ENCODE assay signal across 18 cellular contexts in genomic region chr4:31094474-31094873, GRCh38.
DNase-seq lines count a peak whose midpoint lies in the region; ATAC-seq and TF ChIP-seq lines count a peak whose summit lies in the region.
"Had no signal": no experiment of that assay in that cellular context is flagged by ENCODE, and none has a peak within 500 bp of the region (broad histone marks: within the 10 kb centered on the region; RNA-seq: fewer than 3 reads in every experiment).

No MANE protein-coding gene starts in this region.

- peak overlapping the region; percentile 54 for H3K27ac Mint-ChIP-seq in mesothelial cell of epicardium
- H3K27ac Mint-ChIP-seq: CD4-positive, CD25-positive, alpha-beta regulatory T cell; CD8-positive, alpha-beta T cell had no signal

- H3K36me3 Mint-ChIP-seq in mesothelial cell of epicardium, result no peaks in the 10 kb centered on the region
- H3K36me3 Mint-ChIP-seq: CD4-positive, CD25-positive, alpha-beta regulatory T cell; CD8-positive, alpha-beta T cell had no signal

- no peaks in the 10 kb centered on the region for H4K20me1 ChIP-seq in HCT116 (ENCODE audit: insufficient read depth)
- H4K20me1 ChIP-seq: BLaER1 had no signal

- no peaks in the 10 kb centered on the region for H3K9me3 Mint-ChIP-seq in mesothelial cell of epicardium

- DNase-seq in HCT116 (ENCODE audit: low read depth, low spot score), result no peak
- DNase-seq in SK-N-DZ (ENCODE audit: low spot score), result peak; percentile 33
- DNase-seq in fibroblast of villous mesenchyme (ENCODE audit: low read depth), result peak; percentile 32
- no peak for DNase-seq in mesothelial cell of epicardium (ENCODE audit: low spot score in 2 of 2, unreplicated experiment in 2 of 2)
- DNase-seq in cortex of kidney (lab: John Stamatoyannopoulos, UW), result no peak
- DNase-seq in activated T-cell treated with anti-CD3 and anti-CD28 coated beads for 4 hours, result no peak
- DNase-seq in activated CD4-positive, alpha-beta T cell treated with anti-CD3 and anti-CD28 coated beads, Interleukin-2, amount 50 U/mL, for 48 hours, result no peak
- DNase-seq: Caco-2; CD4-positive, CD25-positive, alpha-beta regulatory T cell; CD8-positive, alpha-beta T cell; DMS153; DND-41; GM23248; H7; HCEC 1CT had no signal

- intact Hi-C loops in HCT116 (cut with micrococcal nuclease), result no loop called here

- H2AFZ ChIP-seq in HCT116 (ENCODE audit: low read depth, low read length, poor library complexity, severe bottlenecking), result no peak overlapping the region
- H2AFZ ChIP-seq: GM23248 had no signal

- BruUV-seq in HCT116 (replicated peaks; lab: Mats Ljungman, UMichigan), result no TSS peak

- TF ChIP-seq POLR2A in HCT116 (IDR thresholded peaks at IDR 0.05; ENCODE audit: borderline replicate concordance, extremely low read depth, insufficient read depth, insufficient read length), result no peak

- H3K4me3 ChIP-seq in HCT116 (replicated peaks in 1 of 2; ENCODE audit: low read depth in 1 of 2, low read length in 2 of 2) (no peak overlapping the region), fibroblast of villous mesenchyme (ENCODE audit: low read depth, low read length) (no peak overlapping the region)
- H3K4me3 ChIP-seq: BLaER1, GM23248 had no signal

- TF ChIP-seq CTCF in HCT116 (IDR thresholded peaks at IDR 0.05 in 2 of 3, conservative IDR thresholded peaks at IDR 0.05 in 1 of 3; ENCODE audit: borderline replicate concordance in 1 of 3, insufficient read depth in 1 of 3, low read depth in 2 of 3, low read length in 2 of 3) (no peak), fibroblast of villous mesenchyme (IDR thresholded peaks at IDR 0.05; ENCODE audit: insufficient read depth, low read depth, low read length) (no peak), mesothelial cell of epicardium (IDR thresholded peaks at IDR 0.05; ENCODE audit: unreplicated experiment) (no peak)

- H3K36me3 ChIP-seq in HCT116 (ENCODE audit: control insufficient read depth in 1 of 2, insufficient read depth in 2 of 2, low read length in 2 of 2), result peaks cover 0 to 6% of the 10 kb centered on the region in 2 experiments; a peak in 1 of 4 replicates
- H3K36me3 ChIP-seq: BLaER1 had no signal

- RAD21 ChIA-PET in HCT116 (lab: Charles Lee; ENCODE audit: low non-redundant PET in 1 of 2, low total read pairs in 2 of 2, uncharacterized antibody in 2 of 2, unreplicated experiment in 2 of 2), result no interaction called here

- H3K27me3 ChIP-seq in HCT116 (ENCODE audit: insufficient read depth, low read length), result no peaks in the 10 kb centered on the region
- H3K27me3 ChIP-seq: BLaER1 had no signal

- TF ChIP-seq RAD21 in HCT116 (IDR thresholded peaks at IDR 0.05; ENCODE audit: low read depth), result no peak

- H3K4me1 ChIP-seq in HCT116 (ENCODE audit: control insufficient read depth in 1 of 2, insufficient read depth in 2 of 2, low read length in 2 of 2), result peaks cover 59 to 75% of the 10 kb centered on the region in 2 experiments
- H3K4me1 ChIP-seq: BLaER1 had no signal

- POLR2A ChIA-PET in HCT116 (lab: Charles Lee), result interaction anchor here (1.0 kb wide), 1 partner anchor 43 kb away, joined by 3 read pairs; no protein-coding TSS in a partner anchor

- peak overlapping the region; percentile 78 for H3K27ac ChIP-seq in HCT116 (ENCODE audit: low read depth, low read length)
- H3K27ac ChIP-seq: BLaER1, C4-2B, GM23248 had no signal

- H3K9ac ChIP-seq in HCT116 (ENCODE audit: low read length), result no peak overlapping the region
- H3K9ac ChIP-seq: BLaER1, GM23248 had no signal

- ATAC-seq in HCT116 (no peak), HG02588 (IDR thresholded peaks at IDR 0.05; ENCODE audit: unreplicated experiment) (no peak)
- ATAC-seq: CD8-positive, alpha-beta T cell had no signal

- H3K4me1 Mint-ChIP-seq in mesothelial cell of epicardium, result peaks cover 22% of the 10 kb centered on the region
- H3K4me1 Mint-ChIP-seq: CD4-positive, CD25-positive, alpha-beta regulatory T cell had no signal

- H3K9me3 ChIP-seq in HCT116 (ENCODE audit: control insufficient read depth in 1 of 2, insufficient read depth in 1 of 2, low read depth in 1 of 2, low read length in 2 of 2), result no peaks in the 10 kb centered on the region
- H3K9me3 ChIP-seq: BLaER1, Caco-2 had no signal

- H3K9me2 ChIP-seq in HCT116 (ENCODE audit: insufficient read depth), result no peaks in the 10 kb centered on the region

- no peaks in the 10 kb centered on the region for H3K27me3 Mint-ChIP-seq in mesothelial cell of epicardium (ENCODE audit: low read depth)
- H3K27me3 Mint-ChIP-seq: CD4-positive, CD25-positive, alpha-beta regulatory T cell had no signal

- H3K4me2 ChIP-seq in HCT116 (ENCODE audit: low read length), result no peak overlapping the region
- H3K4me2 ChIP-seq: BLaER1 had no signal

- CTCF ChIA-PET in HCT116 (lab: Charles Lee), result no interaction called here

- no peak overlapping the region for H3K4me3 Mint-ChIP-seq in mesothelial cell of epicardium
- H3K4me3 Mint-ChIP-seq: CD4-positive, CD25-positive, alpha-beta regulatory T cell; CD8-positive, alpha-beta T cell had no signal

- peaks cover 67% of the 10 kb centered on the region for H3K79me2 ChIP-seq in HCT116 (ENCODE audit: insufficient read depth, low read length)

TF ChIP-seq in HCT116, 20 proteins besides CTCF, POLR2A, EP300 and RAD21:
- TF ChIP-seq MAX (IDR thresholded peaks at IDR 0.05) (no peak), REST (IDR thresholded peaks at IDR 0.05; ENCODE audit: low read depth) (no peak), EZH2phosphoT487 (IDR thresholded peaks at IDR 0.05; ENCODE audit: borderline replicate concordance) (no peak), YY1 (IDR thresholded peaks at IDR 0.05; ENCODE audit: extremely low read depth, insufficient replicate concordance, low read depth, low read length) (no peak), POLR2AphosphoS5 (IDR thresholded peaks at IDR 0.05; ENCODE audit: low read depth, low read length) (no peak), SRF (IDR thresholded peaks at IDR 0.05; ENCODE audit: low read depth) (no peak)

Comparison
In these comparisons a context has a peak if more than half of its experiments do, and no peak if none do; other contexts are left out.
1. DNase-seq: peak in SK-N-DZ (single experiment) and fibroblast of villous mesenchyme (single experiment); none in HCT116 (single experiment), mesothelial cell of epicardium (0 of 2), cortex of kidney (single experiment), activated T-cell treated with anti-CD3 and anti-CD28 coated beads for 4 hours (single experiment) and activated CD4-positive, alpha-beta T cell treated with anti-CD3 and anti-CD28 coated beads, Interleukin-2, amount 50 U/mL, for 48 hours (0 of 2).